In genomic region chr9:129505270-129505881, GRCh38 we compare ENCODE assay signal across 1 cellular context.
TF ChIP-seq lines count a peak whose summit lies in the region.

No MANE protein-coding gene starts in this region.

TF ChIP-seq in HepG2, 621 proteins besides CTCF, POLR2A, EP300 and RAD21 (continued from another document):
- TF ChIP-seq ARID4A (CRISPR knock-in tag; IDR thresholded peaks at IDR 0.05; ENCODE audit: borderline replicate concordance) (no peak), SALL2 (CRISPR knock-in tag; IDR thresholded peaks at IDR 0.05) (0 out of 2 replicates have a peak, but pooled peaks have one; percentile 35), ZSCAN9 (CRISPR knock-in tag; IDR thresholded peaks at IDR 0.05; ENCODE audit: borderline replicate concordance) (no peak), POLR2G (IDR thresholded peaks at IDR 0.05; ENCODE audit: low read depth, low read length) (peak; percentile 48), AGO2 (optimal IDR thresholded peaks at IDR 0.05; ENCODE audit: low read depth, low read length) (peak; percentile 95), ZNF629 (CRISPR knock-in tag; conservative IDR thresholded peaks at IDR 0.05) (peak; percentile 56), ZNF3 (CRISPR knock-in tag; IDR thresholded peaks at IDR 0.05) (no peak), ZNF496 (CRISPR knock-in tag; IDR thresholded peaks at IDR 0.05; ENCODE audit: insufficient replicate concordance) (no peak), ZNF790 (CRISPR knock-in tag; IDR thresholded peaks at IDR 0.05; ENCODE audit: borderline replicate concordance) (no peak), SOX13 (IDR thresholded peaks at IDR 0.05) (no peak), SOX13 (CRISPR knock-in tag; conservative IDR thresholded peaks at IDR 0.05 in 1 of 2, IDR thresholded peaks at IDR 0.05 in 1 of 2) (no peak), HNRNPK (IDR thresholded peaks at IDR 0.05; ENCODE audit: low read depth, low read length, poor library complexity, severe bottlenecking) (no peak), ZEB1 (IDR thresholded peaks at IDR 0.05; ENCODE audit: insufficient replicate concordance, low read depth) (no peak), ZNF7 (CRISPR knock-in tag; IDR thresholded peaks at IDR 0.05) (no peak), RBFOX2 (IDR thresholded peaks at IDR 0.05; ENCODE audit: low read depth, low read length) (0 out of 2 replicates have a peak, but pooled peaks have one; percentile 34)
